In genomic region chr3:160221019-160221418, GRCh38 we compare ENCODE assay signal across 18 cellular contexts. TPM values are rescaled to one million over a fixed set of nuclear protein-coding genes. Genes with fewer than 3 reads are reported as not detected.
DNase-seq lines count a peak whose midpoint lies in the region; ATAC-seq and TF ChIP-seq lines count a peak whose summit lies in the region.
"Had no signal": no experiment of that assay in that cellular context is flagged by ENCODE, and none has a peak within 500 bp of the region (broad histone marks: within the 10 kb centered on the region; RNA-seq: fewer than 3 reads in every experiment).

No MANE protein-coding gene starts in this region.

- H3K27ac Mint-ChIP-seq in CD4-positive, alpha-beta T cell = no peak overlapping the region
- H3K27ac Mint-ChIP-seq: CD8-positive, alpha-beta T cell had no signal

- H3K4me3 ChIP-seq in fibroblast of the aortic adventitia (ENCODE audit: low read depth, low read length) (no peak overlapping the region), sigmoid colon (no peak overlapping the region)
- H3K4me3 ChIP-seq: A549, GM23248 had no signal

- TF ChIP-seq POLR2A in sigmoid colon (IDR thresholded peaks at IDR 0.05) = no peak

- no peak for TF ChIP-seq EP300 in sigmoid colon (IDR thresholded peaks at IDR 0.05)

- POLR2A ChIA-PET in CD4-positive, alpha-beta T cell (lab: Charles Lee) = no interaction called here

- no peaks in the 10 kb centered on the region for H3K36me3 Mint-ChIP-seq in CD4-positive, alpha-beta T cell (ENCODE audit: low read depth)
- H3K36me3 Mint-ChIP-seq: CD8-positive, alpha-beta T cell had no signal

- no peaks in the 10 kb centered on the region for H3K9me3 Mint-ChIP-seq in CD4-positive, alpha-beta T cell
- H3K9me3 Mint-ChIP-seq: CD8-positive, alpha-beta T cell had no signal

- peak overlapping the region in 3 of 4 donors; percentile 43 to 82 (median 66) for H3K27ac ChIP-seq in sigmoid colon
- no peak overlapping the region for H3K27ac ChIP-seq in CD4-positive, alpha-beta T cell (ENCODE audit: low read depth, low read length)
- H3K27ac ChIP-seq: A549, GM23248 had no signal

- CTCF ChIA-PET in CD4-positive, alpha-beta T cell (lab: Charles Lee) = no interaction called here

- no peak overlapping the region for H3K4me3 Mint-ChIP-seq in CD4-positive, alpha-beta T cell
- H3K4me3 Mint-ChIP-seq: CD8-positive, alpha-beta T cell had no signal

- 11 to 29% methylated on average over 2 of the region's 2 CpGs for WGBS in sigmoid colon, 2 donors

- no peaks in the 10 kb centered on the region for H3K27me3 ChIP-seq in sigmoid colon
- peaks cover 60% of the 10 kb centered on the region for H3K27me3 ChIP-seq in CD4-positive, alpha-beta T cell (ENCODE audit: control insufficient read depth, insufficient read depth, low read length)

- no peak for ATAC-seq in CD4-positive, alpha-beta T cell (ENCODE audit: poor library complexity)
- ATAC-seq: A549; CD8-positive, alpha-beta T cell had no signal

- DNase-seq in dermis blood vessel endothelial cell (peak; percentile 39), fibroblast of the aortic adventitia (ENCODE audit: low read depth) (peak; percentile 48), sigmoid colon (no peak), DMS153 (lab: John Stamatoyannopoulos, UW) (no peak), HPDE6-E6E7 (ENCODE audit: extremely low spot score) (no peak)
- no peak for DNase-seq in CD4-positive, alpha-beta T cell
- DNase-seq: 8988T; ACHN; C1 segment of cervical spinal cord; Caco-2; CD8-positive, alpha-beta T cell; DMS79; GF-D8; GM23248; H7; HCEC 1CT had no signal

- no peaks in the 10 kb centered on the region for H3K9me3 ChIP-seq in sigmoid colon
- no peaks in the 10 kb centered on the region for H3K9me3 ChIP-seq in CD4-positive, alpha-beta T cell (ENCODE audit: control insufficient read depth, low read length)
- H3K9me3 ChIP-seq: A549, Caco-2 had no signal

- intact Hi-C loops in sigmoid colon (cut with DNase I) = loop anchor here (2.0 kb wide), 1 partner anchor 40 kb away; no protein-coding TSS in a partner anchor
- intact Hi-C loops in CD4-positive, alpha-beta T cell (cut with DNase I, micrococcal nuclease) = no loop called here

- H3K4me1 Mint-ChIP-seq in CD4-positive, alpha-beta T cell (ENCODE audit: low read depth) = peaks cover 14% of the 10 kb centered on the region

- peaks cover 64% of the 10 kb centered on the region for H3K27me3 Mint-ChIP-seq in CD4-positive, alpha-beta T cell

- H3K4me1 ChIP-seq in sigmoid colon = peaks cover 0 to 32% (median 30%) of the 10 kb centered on the region in 4 donors
- H3K4me1 ChIP-seq: A549, Caco-2 had no signal

- TF ChIP-seq CTCF in fibroblast of the aortic adventitia (IDR thresholded peaks at IDR 0.05; ENCODE audit: insufficient read depth, low read length) = no peak
- TF ChIP-seq CTCF in sigmoid colon (IDR thresholded peaks at IDR 0.05) = no peak
- no peak for TF ChIP-seq CTCF in CD4-positive, alpha-beta T cell (IDR thresholded peaks at IDR 0.05)

- no peaks in the 10 kb centered on the region for H3K36me3 ChIP-seq in sigmoid colon

RNA-seq across cellular contexts. Expression of gene C3orf80, which starts 4.2 kb away (rescaled TPM):
- total RNA-seq in dermis blood vessel endothelial cell (not detected in 2 replicates), fibroblast of the aortic adventitia (ENCODE audit: low replicate concordance) (0.63 and 1.8 TPM in 2 replicates), sigmoid colon (10 to 100 TPM in 3 of 4 donors, 1 to 10 TPM in 1; 5.8 to 28.3 (median 23.4) TPM)
- under 1 TPM in 2 of 3 donors, not detected in 1; under 0.01 to 0.80 TPM for polyA plus RNA-seq in sigmoid colon
- not detected for total RNA-seq in CD4-positive, alpha-beta T cell
- total RNA-seq: CD8-positive, alpha-beta T cell; G401 had no signal

Comparison
In these comparisons a context has a peak if more than half of its experiments do, and no peak if none do; other contexts are left out.
1. DNase-seq: peak in dermis blood vessel endothelial cell (single experiment) and fibroblast of the aortic adventitia (single experiment); none in sigmoid colon (single experiment), DMS153 (single experiment), CD4-positive, alpha-beta T cell (0 of 10) and HPDE6-E6E7 (single experiment).